In genomic region chr17:74201250-74201649, GRCh38 we compare ENCODE assay signal across 13 cellular contexts. TPM values are rescaled to one million over a fixed set of nuclear protein-coding genes. Genes with fewer than 3 reads are reported as not detected.
DNase-seq lines count a peak whose midpoint lies in the region; ATAC-seq and TF ChIP-seq lines count a peak whose summit lies in the region.
"Had no signal": no experiment of that assay in that cellular context is flagged by ENCODE, and none has a peak within 500 bp of the region (broad histone marks: within the 10 kb centered on the region; RNA-seq: fewer than 3 reads in every experiment).

No MANE protein-coding gene starts in this region.

- no peaks in the 10 kb centered on the region for H3K9me3 ChIP-seq in thyroid gland
- H3K9me3 ChIP-seq: heart left ventricle had no signal

- no peak for ATAC-seq in HG02588 (IDR thresholded peaks at IDR 0.05; ENCODE audit: unreplicated experiment)
- ATAC-seq in effector memory CD8-positive, alpha-beta T cell (replicated peaks), result no peak
- no peak for ATAC-seq in stimulated activated naive B cell treated with anti-CD40 and anti-IgM and Interleukin-4, amounts not matched to agents 10 μg/mL and 1 μg/mL and 100 μg/mL, for 72 hours (replicated peaks)
- ATAC-seq: heart left ventricle had no signal

- no peak overlapping the region for H3K27ac Mint-ChIP-seq in effector memory CD8-positive, alpha-beta T cell
- H3K27ac Mint-ChIP-seq in stimulated activated naive B cell treated with anti-CD40 and anti-IgM and Interleukin-4, amounts not matched to agents 10 μg/mL and 1 μg/mL and 100 μg/mL, for 72 hours, result no peak overlapping the region
- H3K27ac Mint-ChIP-seq: mesothelial cell of epicardium had no signal

- DNase-seq in EL (peak; percentile 58), NCI-H2081 treated with DMSO at 0.1 percent for 48 hours (lab: John Stamatoyannopoulos, UW) (peak; percentile 65), SHP77 treated with DMSO at 0.1 percent for 48 hours (lab: John Stamatoyannopoulos, UW) (peak; percentile 96), myocyte (ENCODE audit: low read depth) (peak; percentile 81), thyroid gland (no peak)
- DNase-seq in effector memory CD8-positive, alpha-beta T cell, result no peak
- no peak for DNase-seq in stimulated activated naive B cell treated with anti-CD40 and anti-IgM and Interleukin-4, amounts not matched to agents 10 μg/mL and 1 μg/mL and 100 μg/mL, for 72 hours
- DNase-seq: activated naive CD4-positive, alpha-beta T cell; MM.1S had no signal

- no peak for TF ChIP-seq CTCF in thyroid gland (IDR thresholded peaks at IDR 0.05)

- H3K27me3 Mint-ChIP-seq in effector memory CD8-positive, alpha-beta T cell, result peaks cover 60 to 65% of the 10 kb centered on the region in 2 donors
- peaks cover 38 to 46% of the 10 kb centered on the region in 2 donors for H3K27me3 Mint-ChIP-seq in stimulated activated naive B cell treated with anti-CD40 and anti-IgM and Interleukin-4, amounts not matched to agents 10 μg/mL and 1 μg/mL and 100 μg/mL, for 72 hours

- peaks cover 40% of the 10 kb centered on the region for H3K36me3 Mint-ChIP-seq in effector memory CD8-positive, alpha-beta T cell (ENCODE audit: insufficient read depth)
- H3K36me3 Mint-ChIP-seq in stimulated activated naive B cell treated with anti-CD40 and anti-IgM and Interleukin-4, amounts not matched to agents 10 μg/mL and 1 μg/mL and 100 μg/mL, for 72 hours, result peaks cover 21 to 22% of the 10 kb centered on the region in 2 donors

- WGBS in thyroid gland, 2 donors, result 55 to 60% methylated on average over 7 to 8 of the region's 8 CpGs

- no peak overlapping the region for H3K4me3 Mint-ChIP-seq in effector memory CD8-positive, alpha-beta T cell
- no peak overlapping the region for H3K4me3 Mint-ChIP-seq in stimulated activated naive B cell treated with anti-CD40 and anti-IgM and Interleukin-4, amounts not matched to agents 10 μg/mL and 1 μg/mL and 100 μg/mL, for 72 hours
- H3K4me3 Mint-ChIP-seq: mesothelial cell of epicardium had no signal

- peaks cover 17 to 27% of the 10 kb centered on the region in 2 donors for H3K4me1 ChIP-seq in thyroid gland

- no peaks in the 10 kb centered on the region for H3K9me3 Mint-ChIP-seq in effector memory CD8-positive, alpha-beta T cell
- H3K9me3 Mint-ChIP-seq in stimulated activated naive B cell treated with anti-CD40 and anti-IgM and Interleukin-4, amounts not matched to agents 10 μg/mL and 1 μg/mL and 100 μg/mL, for 72 hours, result no peaks in the 10 kb centered on the region
- H3K9me3 Mint-ChIP-seq: mesothelial cell of epicardium had no signal

- peaks cover 0 to 5% of the 10 kb centered on the region in 2 donors for H3K36me3 ChIP-seq in thyroid gland

- peaks cover 24 to 25% of the 10 kb centered on the region in 2 donors for H3K4me1 Mint-ChIP-seq in effector memory CD8-positive, alpha-beta T cell (ENCODE audit: low read depth in 2 of 2)
- peaks cover 26 to 43% of the 10 kb centered on the region in 2 donors for H3K4me1 Mint-ChIP-seq in stimulated activated naive B cell treated with anti-CD40 and anti-IgM and Interleukin-4, amounts not matched to agents 10 μg/mL and 1 μg/mL and 100 μg/mL, for 72 hours

- no peak overlapping the region for H3K27ac ChIP-seq in thyroid gland
- H3K27ac ChIP-seq: coronary artery, heart left ventricle had no signal

- H3K27me3 ChIP-seq in thyroid gland, result no peaks in the 10 kb centered on the region

- H3K4me3 ChIP-seq in thyroid gland (replicated peaks in 1 of 3), result no peak overlapping the region
- H3K4me3 ChIP-seq: coronary artery, heart left ventricle had no signal

- TF ChIP-seq POLR2A in thyroid gland (IDR thresholded peaks at IDR 0.05), result no peak

- intact Hi-C loops in thyroid gland (cut with DNase I), result no loop called here

RNA-seq across cellular contexts. Expression of gene RPL38, which starts 2.2 kb away (rescaled TPM):
- total RNA-seq in myocyte, result 239 and 288 TPM in 2 replicates
- 2,289 TPM for polyA plus RNA-seq in myocyte (2012)
- 100 to 1,000 TPM; 320 to 657 (median 412) TPM for total RNA-seq in thyroid gland

RNA-seq across cellular contexts. Expression of gene TTYH2, which starts 12.1 kb away (rescaled TPM):
- total RNA-seq in myocyte, result 1.4 and 8.8 TPM in 2 replicates
- 0.59 TPM for polyA plus RNA-seq in myocyte (2012)
- total RNA-seq in thyroid gland, result 10 to 100 TPM; 12.4 to 24.7 (median 18.8) TPM

Comparison
In these comparisons a context has a peak if more than half of its experiments do, and no peak if none do; other contexts are left out.
1. DNase-seq: peak in EL (single experiment), NCI-H2081 treated with DMSO at 0.1 percent for 48 hours (single experiment), SHP77 treated with DMSO at 0.1 percent for 48 hours (single experiment) and myocyte (single experiment); none in thyroid gland (0 of 2), effector memory CD8-positive, alpha-beta T cell (0 of 3) and stimulated activated naive B cell treated with anti-CD40 and anti-IgM and Interleukin-4, amounts not matched to agents 10 μg/mL and 1 μg/mL and 100 μg/mL, for 72 hours (single experiment).